ENCODE assay signal across 1 cellular context in the genomic region with DNA sequence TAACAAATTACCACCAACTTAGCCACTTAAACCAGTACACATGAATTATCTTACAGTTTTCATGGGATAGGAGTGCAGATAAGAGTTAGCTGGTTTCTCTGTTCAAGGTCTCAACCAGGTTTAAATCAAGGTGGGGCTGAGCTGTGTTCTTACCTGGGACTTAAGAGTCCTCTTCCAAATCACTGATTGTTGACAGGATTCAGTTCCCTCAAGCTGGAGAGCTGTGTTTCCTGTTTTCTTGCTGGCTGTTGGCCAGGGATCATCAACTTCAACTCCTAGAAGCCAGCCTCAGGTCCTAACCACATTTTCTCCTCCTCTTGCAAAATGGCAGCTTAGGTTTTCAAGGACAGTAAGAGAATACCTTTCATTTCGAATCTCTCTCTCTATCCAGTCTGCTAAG.
TF ChIP-seq lines count a peak whose summit lies in the region.

No MANE protein-coding gene starts in this region.

TF ChIP-seq in H1, 55 proteins besides CTCF, POLR2A, EP300 and RAD21 (continued from another document):
- TF ChIP-seq, protein P1, sequence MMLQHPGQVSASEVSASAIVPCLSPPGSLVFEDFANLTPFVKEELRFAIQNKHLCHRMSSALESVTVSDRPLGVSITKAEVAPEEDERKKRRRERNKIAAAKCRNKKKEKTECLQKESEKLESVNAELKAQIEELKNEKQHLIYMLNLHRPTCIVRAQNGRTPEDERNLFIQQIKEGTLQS (IDR thresholded peaks at IDR 0.05; ENCODE audit: insufficient read depth, low read depth, low read length), result no peak
